ENCODE assay signal across 8 cellular contexts in the genomic region with DNA sequence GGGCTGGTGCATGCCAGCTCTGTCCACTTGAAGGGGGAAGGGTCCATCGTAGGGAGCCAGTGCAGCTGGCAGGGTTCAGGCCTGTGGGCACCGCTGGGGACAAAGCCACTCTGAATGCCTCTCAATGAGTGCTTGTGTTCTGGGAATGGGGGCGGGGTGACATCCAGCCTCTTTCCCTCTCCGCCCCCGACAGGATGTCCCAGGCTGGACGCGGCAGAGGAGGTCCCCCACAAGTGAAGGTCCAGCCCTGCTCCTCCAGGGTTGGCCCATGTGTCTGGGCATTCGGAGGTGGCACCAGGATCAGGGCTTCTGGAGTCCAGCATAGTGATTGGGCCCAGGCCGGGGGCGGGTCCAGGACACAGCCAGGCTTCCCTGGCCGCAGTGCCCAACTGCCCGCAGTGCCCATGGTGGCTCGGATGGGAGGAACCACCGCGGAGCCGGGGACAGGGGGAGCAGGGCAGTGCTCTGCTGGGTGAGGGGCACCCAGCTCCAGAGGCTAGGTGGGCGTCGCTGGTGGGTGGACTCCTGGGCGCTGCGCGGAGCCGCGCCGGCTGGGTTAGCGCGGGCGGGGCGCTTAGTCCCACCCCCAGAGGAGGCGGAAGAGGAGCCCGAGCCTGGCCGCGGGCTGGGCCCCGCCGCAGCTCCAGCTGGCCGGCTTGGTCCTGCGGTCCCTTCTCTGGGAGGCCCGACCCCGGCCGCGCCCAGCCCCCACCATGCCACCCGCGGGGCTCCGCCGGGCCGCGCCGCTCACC. TPM values are rescaled to one million over a fixed set of nuclear protein-coding genes. Genes with fewer than 3 reads are reported as not detected.
A peak's percentile ranks its signal among the peaks of the same experiment; 100 is the strongest.
DNase-seq lines count a peak whose midpoint lies in the region; ATAC-seq and TF ChIP-seq lines count a peak whose summit lies in the region.

A gene with protein sequence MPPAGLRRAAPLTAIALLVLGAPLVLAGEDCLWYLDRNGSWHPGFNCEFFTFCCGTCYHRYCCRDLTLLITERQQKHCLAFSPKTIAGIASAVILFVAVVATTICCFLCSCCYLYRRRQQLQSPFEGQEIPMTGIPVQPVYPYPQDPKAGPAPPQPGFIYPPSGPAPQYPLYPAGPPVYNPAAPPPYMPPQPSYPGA (plus strand): TSS at position 617 of the 752 bp plus-strand sequence. CDS start 97 bp downstream, at position 714.

- peak within 1 kb of the TSS; percentile 26 for H2BK15ac ChIP-seq in mesenchymal stem cell (ENCODE audit: low read depth, poor library complexity, severe bottlenecking)

- ATAC-seq in HG02759 (IDR thresholded peaks at IDR 0.05; ENCODE audit: unreplicated experiment): no peak
- ATAC-seq in HG03095 (IDR thresholded peaks at IDR 0.05; ENCODE audit: unreplicated experiment): no peak

- peak within 1 kb of the TSS; percentile 66; the same call in 1 of the 2 replicates for H3K27ac ChIP-seq in VCaP
- no peak within 1 kb of the TSS for H3K27ac ChIP-seq in mesenchymal stem cell (ENCODE audit: low read length, poor library complexity, severe bottlenecking)

- H2BK12ac ChIP-seq in mesenchymal stem cell (ENCODE audit: low read length in 2 of 2): peak within 1 kb of the TSS in 1 of 2 experiments; percentile 61

- H3K4me1 ChIP-seq in mesenchymal stem cell (ENCODE audit: control insufficient read depth, insufficient read depth, low read depth, low read length): peaks cover 34% of the 10 kb centered on the region

- peak within 1 kb of the TSS in 1 of 2 experiments; percentile 88 for H3K23ac ChIP-seq in mesenchymal stem cell (ENCODE audit: low read length in 2 of 2)

- H3K79me1 ChIP-seq in mesenchymal stem cell (replicated peaks; ENCODE audit: low read length, poor library complexity, severe bottlenecking): peaks cover 7% of the 10 kb centered on the region

- H4K91ac ChIP-seq in mesenchymal stem cell (ENCODE audit: low read length): peak within 1 kb of the TSS; percentile 88

- no peak within 1 kb of the TSS for H2BK5ac ChIP-seq in mesenchymal stem cell (ENCODE audit: low read depth, low read length, poor library complexity, severe bottlenecking)

- no peaks in the 10 kb centered on the region for H3K36me3 ChIP-seq in H7 (replicated peaks; ENCODE audit: control insufficient read depth, insufficient read depth, low read length)
- peaks cover 15 to 19% of the 10 kb centered on the region in 2 experiments for H3K36me3 ChIP-seq in mesenchymal stem cell (ENCODE audit: control insufficient read depth in 1 of 2, insufficient read depth in 2 of 2, low read depth in 1 of 2, low read length in 2 of 2)

- WGBS in mesenchymal stem cell: 10% methylated on average over 46 of the region's 47 CpGs

- H3K18ac ChIP-seq in mesenchymal stem cell (ENCODE audit: low read depth in 1 of 2, low read length in 2 of 2): peak within 1 kb of the TSS; percentile 67 to 76

- peak within 1 kb of the TSS; percentile 2 for H2BK120ac ChIP-seq in mesenchymal stem cell (ENCODE audit: low read depth, low read length)

- DNase-seq in AG10803 (ENCODE audit: low read depth) (peak; percentile 55), H7 (peak; percentile 91), epidermal melanocyte (ENCODE audit: insufficient read length, low spot score) (peak; percentile 89), mesenchymal stem cell (peak; percentile 73)

- TF ChIP-seq CTCF in AG10803 (conservative IDR thresholded peaks at IDR 0.05; ENCODE audit: low read length) (no peak), VCaP (conservative IDR thresholded peaks at IDR 0.05) (no peak), subcutaneous adipose tissue (IDR thresholded peaks at IDR 0.05; ENCODE audit: low read depth) (no peak)

- H4K8ac ChIP-seq in mesenchymal stem cell (ENCODE audit: low read length): peak within 1 kb of the TSS; percentile 91

- peak within 1 kb of the TSS; percentile 75 for H2AFZ ChIP-seq in mesenchymal stem cell (ENCODE audit: low read depth, low read length)

- peak within 1 kb of the TSS; percentile 87 for H3K9ac ChIP-seq in mesenchymal stem cell (ENCODE audit: low read length)

- peaks cover 20% of the 10 kb centered on the region; the same call in 1 of the 2 replicates for H3K27me3 ChIP-seq in H7 (ENCODE audit: control insufficient read depth, insufficient read depth, low read length)
- H3K27me3 ChIP-seq in mesenchymal stem cell (ENCODE audit: control insufficient read depth in 1 of 2, insufficient read depth in 1 of 2, low read length in 2 of 2): no peaks in the 10 kb centered on the region

- H3K14ac ChIP-seq in mesenchymal stem cell (ENCODE audit: low read length in 2 of 2): peak within 1 kb of the TSS in 1 of 2 experiments; percentile 53

- no peaks in the 10 kb centered on the region for H3K9me3 ChIP-seq in mesenchymal stem cell (ENCODE audit: control insufficient read depth, low read length)

- H3K4me2 ChIP-seq in mesenchymal stem cell (ENCODE audit: low read length, poor library complexity, severe bottlenecking): peak within 1 kb of the TSS; percentile 97

- peak within 1 kb of the TSS; percentile 35 for H2AK5ac ChIP-seq in mesenchymal stem cell (ENCODE audit: low read length, severe bottlenecking)

- H3K4ac ChIP-seq in mesenchymal stem cell (ENCODE audit: low read depth in 1 of 2, low read length in 2 of 2): peak within 1 kb of the TSS; percentile 51 to 60

- H3K4me3 ChIP-seq in AG10803 (ENCODE audit: low read length): peak within 1 kb of the TSS; percentile 80
- peak within 1 kb of the TSS; percentile 82 for H3K4me3 ChIP-seq in H7 (ENCODE audit: insufficient read depth, low read depth, low read length)
- peak within 1 kb of the TSS; percentile 79 to 86 for H3K4me3 ChIP-seq in mesenchymal stem cell (ENCODE audit: insufficient read depth in 1 of 2, low read depth in 1 of 2, low read length in 2 of 2)

RNA-seq across cellular contexts. Expression of the gene that starts here (rescaled TPM):
- 3.7 and 6.1 TPM in 2 replicates for total RNA-seq in H7 (2014; rRNA removed; shearing (Covaris generic))
- polyA plus RNA-seq in mesenchymal stem cell (2013, experiment 1 of 2): 32.9 TPM
- polyA plus RNA-seq in mesenchymal stem cell (2013, experiment 2 of 2): 33.3 TPM
- 10 to 100 TPM; 13.9 to 29.7 (median 15.9) TPM for total RNA-seq in subcutaneous adipose tissue
